In the genomic region with DNA sequence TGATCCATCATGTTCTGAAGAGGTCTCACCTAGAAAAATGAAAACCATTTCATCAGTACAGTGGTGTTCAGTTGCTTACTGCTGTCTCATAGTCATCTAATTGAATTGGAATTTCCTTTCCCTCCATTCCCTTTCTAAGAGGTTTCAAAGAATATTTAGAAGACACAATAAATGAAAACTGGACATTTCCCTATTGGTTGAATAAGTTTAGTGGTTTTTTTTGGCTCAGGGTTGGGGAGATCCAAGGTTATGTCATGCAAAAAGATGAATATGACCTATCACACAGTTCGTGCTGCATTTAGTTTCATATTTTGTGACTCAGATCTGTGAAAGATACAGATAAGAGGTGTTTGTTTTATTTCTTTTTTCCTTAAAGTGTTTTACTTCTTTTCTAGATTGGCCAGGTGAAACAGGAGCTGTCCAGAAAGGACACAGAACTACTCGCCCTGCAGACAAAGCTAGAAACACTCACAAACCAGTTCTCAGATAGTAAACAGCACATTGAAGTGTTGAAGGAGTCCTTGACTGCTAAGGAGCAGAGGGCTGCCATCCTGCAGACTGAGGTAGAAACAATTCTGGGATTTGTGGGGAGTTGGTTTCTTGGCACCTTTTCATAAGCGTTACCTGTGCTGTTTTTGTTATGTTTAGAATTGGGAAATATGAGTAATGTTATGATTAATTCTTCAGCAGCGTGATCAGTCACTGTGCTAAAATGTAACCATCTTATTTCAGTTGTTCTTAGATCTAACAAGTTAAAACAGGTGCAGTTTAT, we compare ENCODE assay signal across 2 cellular contexts.
TF ChIP-seq lines count a peak whose summit lies in the region.

No MANE protein-coding gene starts in this region.

TF ChIP-seq in SK-N-SH, 30 proteins besides CTCF, POLR2A, EP300 and RAD21 (continues in another document):
- TF ChIP-seq, protein P1, sequence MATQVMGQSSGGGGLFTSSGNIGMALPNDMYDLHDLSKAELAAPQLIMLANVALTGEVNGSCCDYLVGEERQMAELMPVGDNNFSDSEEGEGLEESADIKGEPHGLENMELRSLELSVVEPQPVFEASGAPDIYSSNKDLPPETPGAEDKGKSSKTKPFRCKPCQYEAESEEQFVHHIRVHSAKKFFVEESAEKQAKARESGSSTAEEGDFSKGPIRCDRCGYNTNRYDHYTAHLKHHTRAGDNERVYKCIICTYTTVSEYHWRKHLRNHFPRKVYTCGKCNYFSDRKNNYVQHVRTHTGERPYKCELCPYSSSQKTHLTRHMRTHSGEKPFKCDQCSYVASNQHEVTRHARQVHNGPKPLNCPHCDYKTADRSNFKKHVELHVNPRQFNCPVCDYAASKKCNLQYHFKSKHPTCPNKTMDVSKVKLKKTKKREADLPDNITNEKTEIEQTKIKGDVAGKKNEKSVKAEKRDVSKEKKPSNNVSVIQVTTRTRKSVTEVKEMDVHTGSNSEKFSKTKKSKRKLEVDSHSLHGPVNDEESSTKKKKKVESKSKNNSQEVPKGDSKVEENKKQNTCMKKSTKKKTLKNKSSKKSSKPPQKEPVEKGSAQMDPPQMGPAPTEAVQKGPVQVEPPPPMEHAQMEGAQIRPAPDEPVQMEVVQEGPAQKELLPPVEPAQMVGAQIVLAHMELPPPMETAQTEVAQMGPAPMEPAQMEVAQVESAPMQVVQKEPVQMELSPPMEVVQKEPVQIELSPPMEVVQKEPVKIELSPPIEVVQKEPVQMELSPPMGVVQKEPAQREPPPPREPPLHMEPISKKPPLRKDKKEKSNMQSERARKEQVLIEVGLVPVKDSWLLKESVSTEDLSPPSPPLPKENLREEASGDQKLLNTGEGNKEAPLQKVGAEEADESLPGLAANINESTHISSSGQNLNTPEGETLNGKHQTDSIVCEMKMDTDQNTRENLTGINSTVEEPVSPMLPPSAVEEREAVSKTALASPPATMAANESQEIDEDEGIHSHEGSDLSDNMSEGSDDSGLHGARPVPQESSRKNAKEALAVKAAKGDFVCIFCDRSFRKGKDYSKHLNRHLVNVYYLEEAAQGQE (IDR thresholded peaks at IDR 0.05; ENCODE audit: low read depth, low read length): peak; percentile 78; the same call in 1 of the 2 replicates
- TF ChIP-seq SMC3 (IDR thresholded peaks at IDR 0.05; ENCODE audit: low read depth, low read length): no peak
- TF ChIP-seq, protein P2, sequence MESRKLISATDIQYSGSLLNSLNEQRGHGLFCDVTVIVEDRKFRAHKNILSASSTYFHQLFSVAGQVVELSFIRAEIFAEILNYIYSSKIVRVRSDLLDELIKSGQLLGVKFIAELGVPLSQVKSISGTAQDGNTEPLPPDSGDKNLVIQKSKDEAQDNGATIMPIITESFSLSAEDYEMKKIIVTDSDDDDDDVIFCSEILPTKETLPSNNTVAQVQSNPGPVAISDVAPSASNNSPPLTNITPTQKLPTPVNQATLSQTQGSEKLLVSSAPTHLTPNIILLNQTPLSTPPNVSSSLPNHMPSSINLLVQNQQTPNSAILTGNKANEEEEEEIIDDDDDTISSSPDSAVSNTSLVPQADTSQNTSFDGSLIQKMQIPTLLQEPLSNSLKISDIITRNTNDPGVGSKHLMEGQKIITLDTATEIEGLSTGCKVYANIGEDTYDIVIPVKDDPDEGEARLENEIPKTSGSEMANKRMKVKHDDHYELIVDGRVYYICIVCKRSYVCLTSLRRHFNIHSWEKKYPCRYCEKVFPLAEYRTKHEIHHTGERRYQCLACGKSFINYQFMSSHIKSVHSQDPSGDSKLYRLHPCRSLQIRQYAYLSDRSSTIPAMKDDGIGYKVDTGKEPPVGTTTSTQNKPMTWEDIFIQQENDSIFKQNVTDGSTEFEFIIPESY (IDR thresholded peaks at IDR 0.05; ENCODE audit: borderline replicate concordance, low read depth): no peak
- peak; percentile 76; the same call in 1 of the 2 replicates for TF ChIP-seq NFIC (IDR thresholded peaks at IDR 0.05; ENCODE audit: borderline replicate concordance)
- no peak for TF ChIP-seq RFX5 (IDR thresholded peaks at IDR 0.05; ENCODE audit: low read length)
- TF ChIP-seq TCF12 (IDR thresholded peaks at IDR 0.05): peak; percentile 48
- TF ChIP-seq, protein P3, sequence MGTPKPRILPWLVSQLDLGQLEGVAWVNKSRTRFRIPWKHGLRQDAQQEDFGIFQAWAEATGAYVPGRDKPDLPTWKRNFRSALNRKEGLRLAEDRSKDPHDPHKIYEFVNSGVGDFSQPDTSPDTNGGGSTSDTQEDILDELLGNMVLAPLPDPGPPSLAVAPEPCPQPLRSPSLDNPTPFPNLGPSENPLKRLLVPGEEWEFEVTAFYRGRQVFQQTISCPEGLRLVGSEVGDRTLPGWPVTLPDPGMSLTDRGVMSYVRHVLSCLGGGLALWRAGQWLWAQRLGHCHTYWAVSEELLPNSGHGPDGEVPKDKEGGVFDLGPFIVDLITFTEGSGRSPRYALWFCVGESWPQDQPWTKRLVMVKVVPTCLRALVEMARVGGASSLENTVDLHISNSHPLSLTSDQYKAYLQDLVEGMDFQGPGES (IDR thresholded peaks at IDR 0.05; ENCODE audit: low read depth, low read length): no peak
- TF ChIP-seq FOSL2 (IDR thresholded peaks at IDR 0.05; ENCODE audit: borderline replicate concordance, low read depth): peak; percentile 5; the same call in 1 of the 2 replicates
- no peak for TF ChIP-seq EZH2phosphoT487 (IDR thresholded peaks at IDR 0.05; ENCODE audit: borderline replicate concordance, low read depth)
- TF ChIP-seq MXI1 (IDR thresholded peaks at IDR 0.05; ENCODE audit: low read depth, low read length): no peak
- TF ChIP-seq CHD2 (IDR thresholded peaks at IDR 0.05; ENCODE audit: low read length, partially characterized antibody): no peak
- TF ChIP-seq FOXJ3 (CRISPR knock-in tag; IDR thresholded peaks at IDR 0.05): no peak
- no peak for TF ChIP-seq YY1 (IDR thresholded peaks at IDR 0.05; ENCODE audit: low read depth)
- no peak for TF ChIP-seq RCOR1 (IDR thresholded peaks at IDR 0.05; ENCODE audit: low read length)
- no peak for TF ChIP-seq GABPA (IDR thresholded peaks at IDR 0.05; ENCODE audit: low read depth)
- TF ChIP-seq FOXM1 (IDR thresholded peaks at IDR 0.05; ENCODE audit: low read depth): no peak
- peak; percentile 45; the same call in 1 of the 2 replicates for TF ChIP-seq TEAD4 (IDR thresholded peaks at IDR 0.05; ENCODE audit: borderline replicate concordance, insufficient read depth)
- TF ChIP-seq NRF1 (IDR thresholded peaks at IDR 0.05; ENCODE audit: low read depth, low read length): no peak
- TF ChIP-seq, protein P4, sequence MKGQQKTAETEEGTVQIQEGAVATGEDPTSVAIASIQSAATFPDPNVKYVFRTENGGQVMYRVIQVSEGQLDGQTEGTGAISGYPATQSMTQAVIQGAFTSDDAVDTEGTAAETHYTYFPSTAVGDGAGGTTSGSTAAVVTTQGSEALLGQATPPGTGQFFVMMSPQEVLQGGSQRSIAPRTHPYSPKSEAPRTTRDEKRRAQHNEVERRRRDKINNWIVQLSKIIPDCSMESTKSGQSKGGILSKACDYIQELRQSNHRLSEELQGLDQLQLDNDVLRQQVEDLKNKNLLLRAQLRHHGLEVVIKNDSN (IDR thresholded peaks at IDR 0.05; ENCODE audit: borderline replicate concordance, low read depth): no peak
- TF ChIP-seq ELF1 (IDR thresholded peaks at IDR 0.05): no peak
- 0 out of 2 replicates have a peak, but pooled peaks have one; percentile 10 for TF ChIP-seq MEF2A (IDR thresholded peaks at IDR 0.05; ENCODE audit: borderline replicate concordance, low read depth)
- TF ChIP-seq, protein P5, sequence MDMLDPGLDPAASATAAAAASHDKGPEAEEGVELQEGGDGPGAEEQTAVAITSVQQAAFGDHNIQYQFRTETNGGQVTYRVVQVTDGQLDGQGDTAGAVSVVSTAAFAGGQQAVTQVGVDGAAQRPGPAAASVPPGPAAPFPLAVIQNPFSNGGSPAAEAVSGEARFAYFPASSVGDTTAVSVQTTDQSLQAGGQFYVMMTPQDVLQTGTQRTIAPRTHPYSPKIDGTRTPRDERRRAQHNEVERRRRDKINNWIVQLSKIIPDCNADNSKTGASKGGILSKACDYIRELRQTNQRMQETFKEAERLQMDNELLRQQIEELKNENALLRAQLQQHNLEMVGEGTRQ (IDR thresholded peaks at IDR 0.05; ENCODE audit: borderline replicate concordance, low read depth, low read length): no peak

TF ChIP-seq in WTC11, 78 proteins besides CTCF, POLR2A, EP300 and RAD21:
- TF ChIP-seq MXD4 (CRISPR knock-in tag; IDR thresholded peaks at IDR 0.05; ENCODE audit: borderline replicate concordance) (no peak), RORB (CRISPR knock-in tag; IDR thresholded peaks at IDR 0.05) (no peak), ATF1 (CRISPR knock-in tag; IDR thresholded peaks at IDR 0.05) (no peak), SOX15 (CRISPR knock-in tag; IDR thresholded peaks at IDR 0.05) (no peak), ZNF423 (CRISPR knock-in tag; IDR thresholded peaks at IDR 0.05) (no peak), SMAD4 (CRISPR knock-in tag; IDR thresholded peaks at IDR 0.05) (no peak), EMX1 (CRISPR knock-in tag; IDR thresholded peaks at IDR 0.05) (no peak), FOXK1 (CRISPR knock-in tag; IDR thresholded peaks at IDR 0.05) (no peak), NFATC4 (CRISPR knock-in tag; IDR thresholded peaks at IDR 0.05) (no peak), CREB1 (CRISPR knock-in tag; IDR thresholded peaks at IDR 0.05) (no peak), ZNF416 (CRISPR knock-in tag; IDR thresholded peaks at IDR 0.05) (no peak), ZNF263 (CRISPR knock-in tag; IDR thresholded peaks at IDR 0.05; ENCODE audit: low read depth) (no peak), ZNF396 (CRISPR knock-in tag; IDR thresholded peaks at IDR 0.05; ENCODE audit: borderline replicate concordance) (no peak), ETV6 (CRISPR knock-in tag; IDR thresholded peaks at IDR 0.05) (no peak), TEAD1 (CRISPR knock-in tag; IDR thresholded peaks at IDR 0.05) (no peak), SP1 (CRISPR knock-in tag; conservative IDR thresholded peaks at IDR 0.05) (no peak)
- TF ChIP-seq, protein P6, sequence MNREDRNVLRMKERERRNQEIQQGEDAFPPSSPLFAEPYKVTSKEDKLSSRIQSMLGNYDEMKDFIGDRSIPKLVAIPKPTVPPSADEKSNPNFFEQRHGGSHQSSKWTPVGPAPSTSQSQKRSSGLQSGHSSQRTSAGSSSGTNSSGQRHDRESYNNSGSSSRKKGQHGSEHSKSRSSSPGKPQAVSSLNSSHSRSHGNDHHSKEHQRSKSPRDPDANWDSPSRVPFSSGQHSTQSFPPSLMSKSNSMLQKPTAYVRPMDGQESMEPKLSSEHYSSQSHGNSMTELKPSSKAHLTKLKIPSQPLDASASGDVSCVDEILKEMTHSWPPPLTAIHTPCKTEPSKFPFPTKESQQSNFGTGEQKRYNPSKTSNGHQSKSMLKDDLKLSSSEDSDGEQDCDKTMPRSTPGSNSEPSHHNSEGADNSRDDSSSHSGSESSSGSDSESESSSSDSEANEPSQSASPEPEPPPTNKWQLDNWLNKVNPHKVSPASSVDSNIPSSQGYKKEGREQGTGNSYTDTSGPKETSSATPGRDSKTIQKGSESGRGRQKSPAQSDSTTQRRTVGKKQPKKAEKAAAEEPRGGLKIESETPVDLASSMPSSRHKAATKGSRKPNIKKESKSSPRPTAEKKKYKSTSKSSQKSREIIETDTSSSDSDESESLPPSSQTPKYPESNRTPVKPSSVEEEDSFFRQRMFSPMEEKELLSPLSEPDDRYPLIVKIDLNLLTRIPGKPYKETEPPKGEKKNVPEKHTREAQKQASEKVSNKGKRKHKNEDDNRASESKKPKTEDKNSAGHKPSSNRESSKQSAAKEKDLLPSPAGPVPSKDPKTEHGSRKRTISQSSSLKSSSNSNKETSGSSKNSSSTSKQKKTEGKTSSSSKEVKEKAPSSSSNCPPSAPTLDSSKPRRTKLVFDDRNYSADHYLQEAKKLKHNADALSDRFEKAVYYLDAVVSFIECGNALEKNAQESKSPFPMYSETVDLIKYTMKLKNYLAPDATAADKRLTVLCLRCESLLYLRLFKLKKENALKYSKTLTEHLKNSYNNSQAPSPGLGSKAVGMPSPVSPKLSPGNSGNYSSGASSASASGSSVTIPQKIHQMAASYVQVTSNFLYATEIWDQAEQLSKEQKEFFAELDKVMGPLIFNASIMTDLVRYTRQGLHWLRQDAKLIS (CRISPR knock-in tag; IDR thresholded peaks at IDR 0.05; ENCODE audit: borderline replicate concordance): no peak
- TF ChIP-seq, protein P7, sequence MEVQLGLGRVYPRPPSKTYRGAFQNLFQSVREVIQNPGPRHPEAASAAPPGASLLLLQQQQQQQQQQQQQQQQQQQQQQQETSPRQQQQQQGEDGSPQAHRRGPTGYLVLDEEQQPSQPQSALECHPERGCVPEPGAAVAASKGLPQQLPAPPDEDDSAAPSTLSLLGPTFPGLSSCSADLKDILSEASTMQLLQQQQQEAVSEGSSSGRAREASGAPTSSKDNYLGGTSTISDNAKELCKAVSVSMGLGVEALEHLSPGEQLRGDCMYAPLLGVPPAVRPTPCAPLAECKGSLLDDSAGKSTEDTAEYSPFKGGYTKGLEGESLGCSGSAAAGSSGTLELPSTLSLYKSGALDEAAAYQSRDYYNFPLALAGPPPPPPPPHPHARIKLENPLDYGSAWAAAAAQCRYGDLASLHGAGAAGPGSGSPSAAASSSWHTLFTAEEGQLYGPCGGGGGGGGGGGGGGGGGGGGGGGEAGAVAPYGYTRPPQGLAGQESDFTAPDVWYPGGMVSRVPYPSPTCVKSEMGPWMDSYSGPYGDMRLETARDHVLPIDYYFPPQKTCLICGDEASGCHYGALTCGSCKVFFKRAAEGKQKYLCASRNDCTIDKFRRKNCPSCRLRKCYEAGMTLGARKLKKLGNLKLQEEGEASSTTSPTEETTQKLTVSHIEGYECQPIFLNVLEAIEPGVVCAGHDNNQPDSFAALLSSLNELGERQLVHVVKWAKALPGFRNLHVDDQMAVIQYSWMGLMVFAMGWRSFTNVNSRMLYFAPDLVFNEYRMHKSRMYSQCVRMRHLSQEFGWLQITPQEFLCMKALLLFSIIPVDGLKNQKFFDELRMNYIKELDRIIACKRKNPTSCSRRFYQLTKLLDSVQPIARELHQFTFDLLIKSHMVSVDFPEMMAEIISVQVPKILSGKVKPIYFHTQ (CRISPR knock-in tag; IDR thresholded peaks at IDR 0.05): no peak
